16 cellular contexts compared by ENCODE assay signal in the genomic region with DNA sequence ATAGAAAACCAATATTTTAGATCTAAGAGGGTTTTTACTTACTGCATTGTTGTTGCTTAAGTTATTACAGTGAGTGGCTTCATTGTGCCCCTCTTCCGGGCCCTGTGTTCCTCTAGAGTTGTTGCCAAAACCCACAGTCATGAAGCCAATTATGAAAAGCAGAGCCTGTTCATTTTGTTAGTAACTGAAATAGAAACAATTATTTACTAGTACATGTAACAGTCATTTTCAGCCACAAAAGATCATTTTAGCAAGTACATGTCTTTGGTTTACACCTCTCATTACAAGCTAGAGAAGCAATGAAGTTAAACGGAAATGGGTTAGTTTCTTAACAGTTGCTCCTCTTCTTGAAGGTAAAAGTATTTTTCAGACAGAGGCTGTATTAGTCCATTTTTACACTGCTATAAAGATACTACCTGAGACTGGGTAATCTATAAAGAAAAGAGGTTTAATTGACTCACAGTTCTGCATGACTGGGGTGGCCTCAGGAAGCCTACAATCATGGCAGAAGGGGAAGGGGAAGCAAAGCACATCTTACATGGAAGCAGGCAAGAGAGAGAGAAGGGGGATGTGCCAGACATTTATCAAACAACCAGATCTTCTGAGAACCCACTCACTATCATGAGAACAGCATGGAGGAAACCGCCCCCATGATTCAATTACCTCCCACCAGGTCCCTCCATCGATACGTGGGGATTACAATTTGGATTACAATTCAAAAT.
"Had no signal": no experiment of that assay in that cellular context is flagged by ENCODE, and none has a peak within 500 bp of the region (broad histone marks: within the 10 kb centered on the region; RNA-seq: fewer than 3 reads in every experiment).

No MANE protein-coding gene starts in this region.

- H3K27ac Mint-ChIP-seq: activated naive CD4-positive, alpha-beta T cell treated with anti-CD3 and anti-CD28 coated beads, Interleukin-2, amount 10 ng/mL, durations not matched to agents 7 days and 5 days; stimulated activated naive B cell treated with anti-CD40 and anti-IgM and Interleukin-4, amounts not matched to agents 10 μg/mL and 1 μg/mL and 100 μg/mL, for 72 hours had no signal

- ATAC-seq: heart right ventricle; left ventricle myocardium superior; sciatic nerve; SK-N-SH treated with all-trans-retinoic acid at 6 μM for 48 hours; stimulated activated naive B cell treated with anti-CD40 and anti-IgM and Interleukin-4, amounts not matched to agents 10 μg/mL and 1 μg/mL and 100 μg/mL, for 72 hours had no signal

- H3K36me3 Mint-ChIP-seq: activated naive CD4-positive, alpha-beta T cell treated with anti-CD3 and anti-CD28 coated beads, Interleukin-2, amount 10 ng/mL, durations not matched to agents 7 days and 5 days had no signal

- H3K27me3 ChIP-seq: ascending aorta, esophagus muscularis mucosa, heart right ventricle, neutrophil, thyroid gland had no signal

- H3K27ac ChIP-seq: ascending aorta, esophagus muscularis mucosa, neutrophil, thyroid gland had no signal

- H3K36me3 ChIP-seq: ascending aorta, esophagus muscularis mucosa, heart right ventricle, neutrophil, thyroid gland had no signal

- H3K27me3 Mint-ChIP-seq: activated CD4-positive, alpha-beta T cell treated with anti-CD3 and anti-CD28 coated beads, Interleukin-2, amount 10 ng/mL, durations not matched to agents 7 days and 5 days had no signal

- H3K4me1 ChIP-seq: ascending aorta, thyroid gland had no signal

- H3K9me3 ChIP-seq: ascending aorta, esophagus muscularis mucosa, heart right ventricle, neutrophil, thyroid gland had no signal

- H3K4me3 ChIP-seq: ascending aorta, esophagus muscularis mucosa, heart right ventricle, thyroid gland had no signal

- DNase-seq: activated CD4-positive, alpha-beta T cell treated with anti-CD3 and anti-CD28 coated beads, Interleukin-2, amount 10 ng/mL, durations not matched to agents 7 days and 5 days; activated naive CD4-positive, alpha-beta T cell treated with anti-CD3 and anti-CD28 coated beads, Interleukin-2, amount 10 ng/mL, durations not matched to agents 7 days and 5 days; cerebellar nuclear complex; cortex of kidney; heart right ventricle; left ventricle myocardium superior; stimulated activated CD4-positive, alpha-beta T cell treated with anti-CD3 and anti-CD28 coated beads, Interleukin-4, amount 100 ng/mL, for 4 hours; stimulated activated naive B cell treated with anti-CD40 and anti-IgM and Interleukin-4, amounts not matched to agents 10 μg/mL and 1 μg/mL and 100 μg/mL, for 72 hours; T-helper 1 cell; T1000; thyroid gland had no signal

- H3K4me3 Mint-ChIP-seq: activated CD4-positive, alpha-beta T cell treated with anti-CD3 and anti-CD28 coated beads, Interleukin-2, amount 10 ng/mL, durations not matched to agents 7 days and 5 days; activated naive CD4-positive, alpha-beta T cell treated with anti-CD3 and anti-CD28 coated beads, Interleukin-2, amount 10 ng/mL, durations not matched to agents 7 days and 5 days; stimulated activated naive B cell treated with anti-CD40 and anti-IgM and Interleukin-4, amounts not matched to agents 10 μg/mL and 1 μg/mL and 100 μg/mL, for 72 hours had no signal
